In genomic region chr12:104263026-104263425, GRCh38 we compare ENCODE assay signal across 12 cellular contexts.
"Had no signal": no experiment of that assay in that cellular context is flagged by ENCODE, and none has a peak within 500 bp of the region (broad histone marks: within the 10 kb centered on the region; RNA-seq: fewer than 3 reads in every experiment).

No MANE protein-coding gene starts in this region.

- H3K9ac ChIP-seq: neural progenitor cell had no signal

- H3K4me3 Mint-ChIP-seq: activated CD4-positive, alpha-beta T cell treated with anti-CD3 and anti-CD28 coated beads, Interleukin-2, amount 10 ng/mL, durations not matched to agents 24 days and 14 days; neural progenitor cell; stimulated activated effector memory CD8-positive, alpha-beta T cell treated with anti-CD3 and anti-CD28 coated beads, Interleukin-12 subunit alpha, Interleukin-12 subunit beta, amount 100 ng/mL, for 72 hours; WTC11 had no signal

- H3K4me1 ChIP-seq: colonic mucosa, gastroesophageal sphincter, transverse colon had no signal

- H3K9me3 Mint-ChIP-seq: activated CD4-positive, alpha-beta T cell treated with anti-CD3 and anti-CD28 coated beads, Interleukin-2, amount 10 ng/mL, durations not matched to agents 24 days and 14 days; neural progenitor cell; stimulated activated effector memory CD8-positive, alpha-beta T cell treated with anti-CD3 and anti-CD28 coated beads, Interleukin-12 subunit alpha, Interleukin-12 subunit beta, amount 100 ng/mL, for 72 hours; WTC11 had no signal

- H3K27ac Mint-ChIP-seq: activated CD4-positive, alpha-beta T cell treated with anti-CD3 and anti-CD28 coated beads, Interleukin-2, amount 10 ng/mL, durations not matched to agents 24 days and 14 days; neural progenitor cell; WTC11 had no signal

- ATAC-seq: gastroesophageal sphincter; stimulated activated effector memory CD8-positive, alpha-beta T cell treated with anti-CD3 and anti-CD28 coated beads, Interleukin-12 subunit alpha, Interleukin-12 subunit beta, amount 100 ng/mL, for 72 hours; WTC11 had no signal

- H3K4me2 ChIP-seq: neural progenitor cell had no signal

- H3K9me3 ChIP-seq: colonic mucosa, gastroesophageal sphincter, transverse colon had no signal

- H3K4me3 ChIP-seq: colonic mucosa, gastroesophageal sphincter, neural progenitor cell, transverse colon had no signal

- H3K36me3 ChIP-seq: colonic mucosa, gastroesophageal sphincter, neural progenitor cell, transverse colon had no signal

- DNase-seq: activated CD4-positive, alpha-beta T cell treated with anti-CD3 and anti-CD28 coated beads, Interleukin-2, amount 10 ng/mL, durations not matched to agents 24 days and 14 days; activated CD8-positive, alpha-beta memory T cell treated with anti-CD3 and anti-CD28 coated beads for 24 hours; activated naive CD4-positive, alpha-beta T cell treated with Interleukin-2 at 50 U/mL for 16 hours; colonic mucosa; effector CD4-positive, alpha-beta T cell; transverse colon had no signal

- FAIRE-seq: astrocyte, endothelial cell of umbilical vein had no signal

- H3K4me1 Mint-ChIP-seq: activated CD4-positive, alpha-beta T cell treated with anti-CD3 and anti-CD28 coated beads, Interleukin-2, amount 10 ng/mL, durations not matched to agents 24 days and 14 days; neural progenitor cell; stimulated activated effector memory CD8-positive, alpha-beta T cell treated with anti-CD3 and anti-CD28 coated beads, Interleukin-12 subunit alpha, Interleukin-12 subunit beta, amount 100 ng/mL, for 72 hours had no signal

- H3K36me3 Mint-ChIP-seq: stimulated activated effector memory CD8-positive, alpha-beta T cell treated with anti-CD3 and anti-CD28 coated beads, Interleukin-12 subunit alpha, Interleukin-12 subunit beta, amount 100 ng/mL, for 72 hours; WTC11 had no signal

- H3K27me3 ChIP-seq: colonic mucosa, gastroesophageal sphincter, neural progenitor cell, transverse colon had no signal

- H3K27ac ChIP-seq: colonic mucosa, gastroesophageal sphincter, neural progenitor cell, transverse colon had no signal

- H3K27me3 Mint-ChIP-seq: activated CD4-positive, alpha-beta T cell treated with anti-CD3 and anti-CD28 coated beads, Interleukin-2, amount 10 ng/mL, durations not matched to agents 24 days and 14 days had no signal
